9 cellular contexts compared by ENCODE assay signal in genomic region chr12:96257550-96258392, GRCh38.
DNase-seq lines count a peak whose midpoint lies in the region; ATAC-seq and TF ChIP-seq lines count a peak whose summit lies in the region.
"Had no signal": no experiment of that assay in that cellular context is flagged by ENCODE, and none has a peak within 500 bp of the region (broad histone marks: within the 10 kb centered on the region; RNA-seq: fewer than 3 reads in every experiment).

No MANE protein-coding gene starts in this region.

- peak overlapping the region; percentile 23 to 27 for H3K27ac ChIP-seq in right atrium auricular region
- H3K27ac ChIP-seq in caudate nucleus (ENCODE audit: low read depth, low read length) = peak overlapping the region; percentile 2
- peak overlapping the region; percentile 25 for H3K27ac ChIP-seq in lower lobe of right lung
- H3K27ac ChIP-seq in prostate gland = no peak overlapping the region

- H3K9me3 ChIP-seq in right atrium auricular region (no peaks in the 10 kb centered on the region), lower lobe of right lung (no peaks in the 10 kb centered on the region), prostate gland (no peaks in the 10 kb centered on the region)

- H3K4me3 ChIP-seq in right atrium auricular region = no peak overlapping the region
- H3K4me3 ChIP-seq in lower lobe of right lung = no peak overlapping the region
- H3K4me3 ChIP-seq in prostate gland = no peak overlapping the region

- WGBS in prostate gland = 43% methylated on average over 4 of the region's 4 CpGs

- no peak for ATAC-seq in left cardiac atrium
- ATAC-seq in lower lobe of right lung = no peak
- ATAC-seq: HCT116 had no signal

- H3K4me1 ChIP-seq in right atrium auricular region (peaks cover 0 to 45% of the 10 kb centered on the region in 2 donors), lower lobe of right lung (peaks cover 32% of the 10 kb centered on the region), prostate gland (replicated peaks) (peaks cover 7% of the 10 kb centered on the region)

- DNase-seq in right atrium auricular region (ENCODE audit: low spot score) (no peak), left cardiac atrium (no peak), caudate nucleus (lab: John Stamatoyannopoulos, UW) (peak in 1 of 61 donors; percentile 64), lower lobe of right lung (no peak), HK-2 (ENCODE audit: unreplicated experiment) (no peak), superior temporal gyrus (ENCODE audit: extremely low spot score) (no peak), prostate gland (ENCODE audit: low spot score) (no peak), NOMO-1 treated with DMSO at 0.1 percent for 48 hours (lab: John Stamatoyannopoulos, UW; ENCODE audit: unreplicated experiment) (no peak)

- intact Hi-C loops in left cardiac atrium (cut with DNase I) = no loop called here
- intact Hi-C loops in lower lobe of right lung (cut with DNase I) = no loop called here
- intact Hi-C loops in prostate gland (cut with DNase I) = no loop called here

- H3K27me3 ChIP-seq in right atrium auricular region = no peaks in the 10 kb centered on the region
- no peaks in the 10 kb centered on the region for H3K27me3 ChIP-seq in lower lobe of right lung (ENCODE audit: low read depth)
- no peaks in the 10 kb centered on the region for H3K27me3 ChIP-seq in prostate gland (replicated peaks; ENCODE audit: insufficient read depth)

- TF ChIP-seq POLR2A in prostate gland (IDR thresholded peaks at IDR 0.05) = no peak

- peaks cover 6% of the 10 kb centered on the region for H3K36me3 ChIP-seq in right atrium auricular region
- peaks cover 36% of the 10 kb centered on the region for H3K36me3 ChIP-seq in lower lobe of right lung
- H3K36me3 ChIP-seq in prostate gland = no peaks in the 10 kb centered on the region

- TF ChIP-seq CTCF in right atrium auricular region (IDR thresholded peaks at IDR 0.05) (no peak), lower lobe of right lung (IDR thresholded peaks at IDR 0.05) (no peak), prostate gland (IDR thresholded peaks at IDR 0.05) (no peak)

Comparison
In these comparisons a context has a peak if more than half of its experiments do, and no peak if none do; other contexts are left out.
1. H3K27ac ChIP-seq: peak in right atrium auricular region (2 of 2), caudate nucleus (single experiment) and lower lobe of right lung (single experiment); none in prostate gland (0 of 2).